Comparison of ENCODE assay signal across 10 cellular contexts in genomic region chr1:184892116-184892515, GRCh38.
DNase-seq lines count a peak whose midpoint lies in the region; ATAC-seq and TF ChIP-seq lines count a peak whose summit lies in the region.
"Had no signal": no experiment of that assay in that cellular context is flagged by ENCODE, and none has a peak within 500 bp of the region (broad histone marks: within the 10 kb centered on the region; RNA-seq: fewer than 3 reads in every experiment).

No MANE protein-coding gene starts in this region.

- H3K27ac ChIP-seq in uterus (peak overlapping the region; percentile 13 to 56), breast epithelium (peak overlapping the region in 1 of 2 donors; percentile 35)

- TF ChIP-seq CTCF in uterus (IDR thresholded peaks at IDR 0.05), result no peak
- no peak for TF ChIP-seq CTCF in breast epithelium (IDR thresholded peaks at IDR 0.05)

- peak; percentile 93 for ATAC-seq in HG02884 (IDR thresholded peaks at IDR 0.05; ENCODE audit: unreplicated experiment)

- intact Hi-C loops in uterus (cut with DNase I; ENCODE audit: low total_unique reads) (no loop called here), breast epithelium (cut with DNase I; ENCODE audit: low total_unique reads) (no loop called here)

- H3K9me3 Mint-ChIP-seq in activated CD4-positive, alpha-beta memory T cell treated with anti-CD3 and anti-CD28 coated beads, Interleukin-2, amount 10 ng/mL, durations not matched to agents 7 days and 5 days, result no peaks in the 10 kb centered on the region

- H3K27ac Mint-ChIP-seq in activated CD4-positive, alpha-beta memory T cell treated with anti-CD3 and anti-CD28 coated beads, Interleukin-2, amount 10 ng/mL, durations not matched to agents 7 days and 5 days, result peak overlapping the region; percentile 82

- CTCF ChIA-PET in activated CD4-positive, alpha-beta memory T cell treated with anti-CD3 and anti-CD28 coated beads, Interleukin-2, amount 10 ng/mL, durations not matched to agents 7 days and 5 days (lab: Charles Lee), result interaction anchor here (1.0 to 3.1 kb wide), 10 partner anchors 9 to 90 kb away, joined by 3 to 10 read pairs (median 4); partner anchors contain the start of gene NIBAN1

- DNase-seq in stimulated activated naive CD4-positive, alpha-beta T cell treated with Interleukin-2 at 50 U/mL for 16 hours (lab: John Stamatoyannopoulos, UW), result peak; percentile 10
- DNase-seq in stimulated activated naive CD4-positive, alpha-beta T cell (lab: John Stamatoyannopoulos, UW), result no peak
- peak; percentile 42 for DNase-seq in activated CD4-positive, alpha-beta memory T cell treated with anti-CD3 and anti-CD28 coated beads, Interleukin-2, amount 10 ng/mL, durations not matched to agents 7 days and 5 days
- no peak for DNase-seq in uterus
- no peak for DNase-seq in epidermal melanocyte (ENCODE audit: insufficient read length, low spot score)
- no peak for DNase-seq in breast epithelium (ENCODE audit: low spot score in 2 of 2)
- DNase-seq in activated effector memory CD4-positive, alpha-beta T cell treated with anti-CD3 and anti-CD28 coated beads, Interleukin-2, amount 50 U/mL, for 16 hours, result no peak
- DNase-seq: Caco-2 had no signal

- no peak overlapping the region for H3K4me3 ChIP-seq in uterus
- H3K4me3 ChIP-seq in breast epithelium, result no peak overlapping the region
- H3K4me3 ChIP-seq: skin epidermis had no signal

- H3K4me1 Mint-ChIP-seq in activated CD4-positive, alpha-beta memory T cell treated with anti-CD3 and anti-CD28 coated beads, Interleukin-2, amount 10 ng/mL, durations not matched to agents 7 days and 5 days, result peaks cover 61% of the 10 kb centered on the region

- no peak for TF ChIP-seq POLR2A in uterus (IDR thresholded peaks at IDR 0.05)
- no peak for TF ChIP-seq POLR2A in breast epithelium (IDR thresholded peaks at IDR 0.05)

- H3K27me3 ChIP-seq in uterus, result no peaks in the 10 kb centered on the region
- no peaks in the 10 kb centered on the region for H3K27me3 ChIP-seq in breast epithelium

- peak overlapping the region; percentile 6 for H3K4me3 Mint-ChIP-seq in activated CD4-positive, alpha-beta memory T cell treated with anti-CD3 and anti-CD28 coated beads, Interleukin-2, amount 10 ng/mL, durations not matched to agents 7 days and 5 days

- POLR2A ChIA-PET in activated CD4-positive, alpha-beta memory T cell treated with anti-CD3 and anti-CD28 coated beads, Interleukin-2, amount 10 ng/mL, durations not matched to agents 7 days and 5 days (lab: Charles Lee), result interaction anchor here (0.6 to 5.4 kb wide), 18 partner anchors 10 to 505 kb away, joined by 3 to 51 read pairs (median 4); partner anchors contain the start of genes C1orf21, EDEM3 and NIBAN1

- H3K27me3 Mint-ChIP-seq in activated CD4-positive, alpha-beta memory T cell treated with anti-CD3 and anti-CD28 coated beads, Interleukin-2, amount 10 ng/mL, durations not matched to agents 7 days and 5 days, result no peaks in the 10 kb centered on the region

- H3K9me3 ChIP-seq in uterus, result no peaks in the 10 kb centered on the region
- no peaks in the 10 kb centered on the region for H3K9me3 ChIP-seq in breast epithelium

- H3K36me3 ChIP-seq in uterus (no peaks in the 10 kb centered on the region), breast epithelium (no peaks in the 10 kb centered on the region)

- H3K36me3 Mint-ChIP-seq in activated CD4-positive, alpha-beta memory T cell treated with anti-CD3 and anti-CD28 coated beads, Interleukin-2, amount 10 ng/mL, durations not matched to agents 7 days and 5 days (ENCODE audit: low read depth), result peaks cover 76% of the 10 kb centered on the region

- no peaks in the 10 kb centered on the region for H3K4me1 ChIP-seq in uterus
- no peaks in the 10 kb centered on the region for H3K4me1 ChIP-seq in breast epithelium
- H3K4me1 ChIP-seq: Caco-2 had no signal

Comparison
In these comparisons a context has a peak if more than half of its experiments do, and no peak if none do; other contexts are left out.
1. DNase-seq: peak in stimulated activated naive CD4-positive, alpha-beta T cell treated with Interleukin-2 at 50 U/mL for 16 hours (single experiment) and activated CD4-positive, alpha-beta memory T cell treated with anti-CD3 and anti-CD28 coated beads, Interleukin-2, amount 10 ng/mL, durations not matched to agents 7 days and 5 days (single experiment); none in stimulated activated naive CD4-positive, alpha-beta T cell (0 of 6), uterus (0 of 2), epidermal melanocyte (single experiment), breast epithelium (0 of 2) and activated effector memory CD4-positive, alpha-beta T cell treated with anti-CD3 and anti-CD28 coated beads, Interleukin-2, amount 50 U/mL, for 16 hours (single experiment).